In genomic region chr15:81531971-81532370, GRCh38 we compare ENCODE assay signal across 31 cellular contexts.
DNase-seq lines count a peak whose midpoint lies in the region; ATAC-seq, FAIRE-seq and TF ChIP-seq lines count a peak whose summit lies in the region.
"Had no signal": no experiment of that assay in that cellular context is flagged by ENCODE, and none has a peak within 500 bp of the region (broad histone marks: within the 10 kb centered on the region; RNA-seq: fewer than 3 reads in every experiment).

No MANE protein-coding gene starts in this region.

- TF ChIP-seq RAD21 in SK-N-SH (IDR thresholded peaks at IDR 0.05; ENCODE audit: low read length), result no peak

- WGBS in SK-N-SH (ENCODE audit: low lambda C conversion rate), result 75% methylated on average over 1 of the region's 1 CpG
- 87% methylated on average over 1 of the region's 1 CpG for WGBS in right lobe of liver (ENCODE audit: insufficient coverage, low coverage, low lambda C conversion rate, missing lambda C conversion rate)

- peaks cover 3% of the 10 kb centered on the region; the same call in 1 of the 2 replicates for H3K9me2 ChIP-seq in SK-N-SH

- H3K36me3 ChIP-seq in SK-N-SH (replicated peaks in 1 of 2; ENCODE audit: control insufficient read depth in 1 of 2, insufficient read depth in 2 of 2, low read length in 1 of 2) (no peaks in the 10 kb centered on the region), bronchial epithelial cell (ENCODE audit: control insufficient read depth, insufficient read depth, low read length) (no peaks in the 10 kb centered on the region), keratinocyte (ENCODE audit: control insufficient read depth in 2 of 2, extremely low read depth in 1 of 2, insufficient read depth in 2 of 2, low read length in 2 of 2) (no peaks in the 10 kb centered on the region), right lobe of liver (no peaks in the 10 kb centered on the region)
- H3K36me3 ChIP-seq: breast epithelium, colonic mucosa, esophagus muscularis mucosa, gastroesophageal sphincter, left ventricle myocardium inferior had no signal

- H3K79me2 ChIP-seq in SK-N-SH (ENCODE audit: insufficient read depth) (no peaks in the 10 kb centered on the region), keratinocyte (ENCODE audit: control insufficient read depth, insufficient read depth, low read length) (no peaks in the 10 kb centered on the region)

- H3K4me3 ChIP-seq in SK-N-SH (ENCODE audit: low read depth in 2 of 2, low read length in 1 of 2), result no peak overlapping the region
- H3K4me3 ChIP-seq in bronchial epithelial cell (ENCODE audit: low read depth, low read length), result no peak overlapping the region
- no peak overlapping the region for H3K4me3 ChIP-seq in keratinocyte (ENCODE audit: control insufficient read depth in 2 of 3, extremely low read depth in 1 of 3, insufficient read depth in 2 of 3, low read depth in 1 of 3, low read length in 3 of 3)
- H3K4me3 ChIP-seq in right lobe of liver, result no peak overlapping the region
- H3K4me3 ChIP-seq: breast epithelium, colonic mucosa, esophagus muscularis mucosa, gastroesophageal sphincter, left ventricle myocardium inferior had no signal

- H3K9me1 ChIP-seq in keratinocyte (ENCODE audit: control insufficient read depth, extremely low read depth, insufficient read depth, low read length), result no peaks in the 10 kb centered on the region

- CTCF ChIA-PET in SK-N-SH (lab: Yijun Ruan, JAX), result interaction anchor here (0.7 kb wide), 1 partner anchor 126 kb away, joined by 3 read pairs; no protein-coding TSS in a partner anchor

- FAIRE-seq in bronchial epithelial cell (lab: Jason Lieb, UNC), result no peak
- FAIRE-seq in keratinocyte (lab: Jason Lieb, UNC), result no peak
- FAIRE-seq: GM12892, H54, islet of Langerhans had no signal

- H3K9ac ChIP-seq in SK-N-SH (no peak overlapping the region), keratinocyte (ENCODE audit: control insufficient read depth, extremely low read depth, insufficient read depth, low read length) (no peak overlapping the region)

- no peaks in the 10 kb centered on the region for H3K9me3 ChIP-seq in SK-N-SH
- no peaks in the 10 kb centered on the region for H3K9me3 ChIP-seq in keratinocyte (ENCODE audit: control insufficient read depth, low read depth, low read length)
- no peaks in the 10 kb centered on the region for H3K9me3 ChIP-seq in right lobe of liver
- H3K9me3 ChIP-seq: breast epithelium, colonic mucosa, esophagus muscularis mucosa, gastroesophageal sphincter had no signal

- peak overlapping the region; percentile 73; the same call in 1 of the 2 replicates for H2AFZ ChIP-seq in SK-N-SH (ENCODE audit: low read depth)
- no peak overlapping the region for H2AFZ ChIP-seq in keratinocyte (ENCODE audit: control insufficient read depth, low read length)

- H3K27me3 ChIP-seq in SK-N-SH (ENCODE audit: insufficient read depth) (no peaks in the 10 kb centered on the region), bronchial epithelial cell (ENCODE audit: control insufficient read depth, insufficient read depth, low read length) (no peaks in the 10 kb centered on the region), keratinocyte (ENCODE audit: control insufficient read depth, extremely low read depth, insufficient read depth, low read length) (no peaks in the 10 kb centered on the region), right lobe of liver (no peaks in the 10 kb centered on the region)
- H3K27me3 ChIP-seq: breast epithelium, colonic mucosa, esophagus muscularis mucosa, gastroesophageal sphincter had no signal

- TF ChIP-seq POLR2A in right lobe of liver (IDR thresholded peaks at IDR 0.05), result no peak

- no peak for TF ChIP-seq EP300 in SK-N-SH (IDR thresholded peaks at IDR 0.05; ENCODE audit: borderline replicate concordance in 1 of 2, low read depth in 1 of 2, low read length in 1 of 2)

- TF ChIP-seq CTCF in SK-N-SH (IDR thresholded peaks at IDR 0.05) (no peak), bronchial epithelial cell (IDR thresholded peaks at IDR 0.05; ENCODE audit: insufficient read depth, low read length, severe bottlenecking) (no peak), keratinocyte (optimal IDR thresholded peaks at IDR 0.05 in 1 of 3, IDR thresholded peaks at IDR 0.05 in 1 of 3, conservative IDR thresholded peaks at IDR 0.05 in 1 of 3; ENCODE audit: extremely low read depth in 1 of 3, insufficient read depth in 2 of 3, low read length in 3 of 3) (no peak), right lobe of liver (IDR thresholded peaks at IDR 0.05) (no peak)

- no peak for DNase-seq in SK-N-SH
- DNase-seq in bronchial epithelial cell (ENCODE audit: low read depth), result peak; percentile 53
- no peak for DNase-seq in keratinocyte (ENCODE audit: low read depth, low spot score)
- DNase-seq in glomerular visceral epithelial cell (ENCODE audit: extremely low spot score), result no peak
- no peak for DNase-seq in NCI-H2081 treated with DMSO at 0.1 percent for 48 hours (lab: John Stamatoyannopoulos, UW)
- no peak for DNase-seq in stimulated activated CD4-positive, alpha-beta T cell treated with anti-CD3 and anti-CD28 coated beads, Interleukin-4, amount 100 ng/mL, for 24 hours
- no peak for DNase-seq in right lobe of liver
- DNase-seq: activated CD4-positive, alpha-beta T cell treated with anti-CD3 and anti-CD28 coated beads, Interleukin-2, amount 10 ng/mL, durations not matched to agents 7 days and 5 days; activated CD8-positive, alpha-beta memory T cell treated with anti-CD3 and anti-CD28 coated beads, Interleukin-2, amount 10 ng/mL, durations not matched to agents 7 days and 5 days; activated naive CD4-positive, alpha-beta T cell treated with anti-CD3 and anti-CD28 coated beads for 36 hours; CD4-positive, alpha-beta T cell; colonic mucosa; effector memory CD8-positive, alpha-beta T cell; left ventricle myocardium inferior; naive thymus-derived CD4-positive, alpha-beta T cell; NCI-H1092; NCI-H1694 treated with DMSO at 0.1 percent for 48 hours; NCI-H2171; NCI-H524; Right ventricle myocardium superior; stimulated activated CD4-positive, alpha-beta T cell treated with anti-CD3 and anti-CD28 coated beads, Interleukin-4, amount 100 ng/mL, for 1 hour; T1000 had no signal

- H3K4me1 ChIP-seq in SK-N-SH (ENCODE audit: control insufficient read depth in 1 of 2, insufficient read depth in 2 of 2, low read depth in 1 of 2, low read length in 1 of 2) (peaks cover 7 to 11% of the 10 kb centered on the region in 2 experiments; a peak in 3 of 4 replicates), keratinocyte (ENCODE audit: control insufficient read depth, extremely low read depth, insufficient read depth, low read length) (peaks cover 3% of the 10 kb centered on the region), right lobe of liver (no peaks in the 10 kb centered on the region)
- H3K4me1 ChIP-seq: breast epithelium, colonic mucosa had no signal

- dilution Hi-C loops in keratinocyte (cut with MboI; ENCODE audit: extremely low pct_ligation_motif_present, low sequenced_read_pairs), result no loop called here

- H3K4me2 ChIP-seq in SK-N-SH (no peak overlapping the region), keratinocyte (ENCODE audit: control insufficient read depth, extremely low read depth, insufficient read depth, low read depth, low read length) (peak overlapping the region; percentile 13)

- H3K27ac ChIP-seq in SK-N-SH (ENCODE audit: low read depth in 2 of 2, low read length in 1 of 2) (peak overlapping the region in 1 of 2 experiments; percentile 43; a peak in 1 of 4 replicates), keratinocyte (ENCODE audit: control insufficient read depth, insufficient read depth, low read length) (no peak overlapping the region), right lobe of liver (no peak overlapping the region)
- H3K27ac ChIP-seq: 22Rv1, breast epithelium, colonic mucosa, esophagus muscularis mucosa, gastroesophageal sphincter, left ventricle myocardium inferior had no signal

- no peaks in the 10 kb centered on the region for H3F3A ChIP-seq in SK-N-SH (replicated peaks; ENCODE audit: insufficient read depth)

- no peak for ATAC-seq in SK-N-SH treated with all-trans-retinoic acid at 6 μM for 48 hours
- ATAC-seq in right lobe of liver, result no peak
- ATAC-seq: activated CD8-positive, alpha-beta memory T cell treated with anti-CD3 and anti-CD28 coated beads, Interleukin-2, amount 10 ng/mL, durations not matched to agents 7 days and 5 days; effector memory CD8-positive, alpha-beta T cell; gastroesophageal sphincter; naive thymus-derived CD4-positive, alpha-beta T cell; stimulated activated memory B cell treated with anti-CD40 and anti-IgM and Interleukin-4, amounts not matched to agents 10 μg/mL and 1 μg/mL and 100 μg/mL, for 72 hours had no signal

- POLR2A ChIA-PET in SK-N-SH (lab: Yijun Ruan, JAX), result no interaction called here

- H4K20me1 ChIP-seq in SK-N-SH (ENCODE audit: insufficient read depth) (no peaks in the 10 kb centered on the region), keratinocyte (ENCODE audit: control insufficient read depth, extremely low read depth, insufficient read depth, low read length) (no peaks in the 10 kb centered on the region)

- intact Hi-C loops in right lobe of liver (cut with DNase I), result no loop called here

TF ChIP-seq in SK-N-SH treated with all-trans-retinoic acid at 6 μM for 48 hours, 23 proteins besides CTCF, POLR2A, EP300 and RAD21 (continues in another document):
- TF ChIP-seq ZNF8 (CRISPR knock-in tag; IDR thresholded peaks at IDR 0.05) (no peak), ESRRG (CRISPR knock-in tag; IDR thresholded peaks at IDR 0.05) (no peak), TSHZ2 (CRISPR knock-in tag; IDR thresholded peaks at IDR 0.05) (no peak), GLIS3 (CRISPR knock-in tag; IDR thresholded peaks at IDR 0.05) (no peak)
